Comparison of ENCODE assay signal across 18 cellular contexts in the genomic region with DNA sequence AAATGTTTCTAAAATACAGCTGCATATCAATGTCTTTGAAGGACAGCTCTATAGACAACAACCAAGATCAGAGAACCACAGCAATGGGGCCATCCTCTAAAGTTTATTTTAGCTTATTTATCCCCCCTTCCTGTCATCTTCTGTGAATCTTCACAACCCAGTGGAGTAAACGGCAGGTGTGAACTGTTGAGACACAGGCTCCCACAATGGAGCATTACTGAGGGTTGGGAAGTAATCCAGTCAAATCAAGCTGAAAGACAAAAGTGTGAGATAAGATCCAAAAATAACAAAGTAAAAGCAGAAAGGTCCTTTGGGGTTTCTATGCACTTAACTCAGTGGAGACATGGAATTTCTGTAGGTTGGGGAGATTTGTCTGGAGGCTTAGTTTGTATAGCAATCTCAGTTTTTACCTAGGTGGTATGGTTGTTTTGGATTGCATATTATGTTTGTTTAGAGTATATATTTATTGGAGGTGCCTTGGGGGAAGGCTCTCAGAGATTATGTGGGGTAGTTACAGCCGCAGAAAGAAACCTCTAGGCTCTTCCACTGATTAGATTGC.
"Had no signal": no experiment of that assay in that cellular context is flagged by ENCODE, and none has a peak within 500 bp of the region (broad histone marks: within the 10 kb centered on the region; RNA-seq: fewer than 3 reads in every experiment).

No MANE protein-coding gene starts in this region.

- H3K27me3 ChIP-seq: ascending aorta, heart right ventricle had no signal

- H3K27ac ChIP-seq: ascending aorta, heart right ventricle, thoracic aorta, VCaP had no signal

- H3K9me3 ChIP-seq: ascending aorta, heart right ventricle, thoracic aorta had no signal

- DNase-seq: activated CD4-positive, alpha-beta T cell treated with anti-CD3 and anti-CD28 coated beads, Interleukin-2, amount 10 ng/mL, durations not matched to agents 7 days and 5 days; activated CD4-positive, CD25-positive, alpha-beta regulatory T cell treated with anti-CD3 and anti-CD28 coated beads, Interleukin-2, amount 50 U/mL, for 72 hours; activated CD8-positive, alpha-beta memory T cell treated with anti-CD3 and anti-CD28 coated beads, Interleukin-2, amount 10 ng/mL, durations not matched to agents 7 days and 5 days; activated CD8-positive, alpha-beta T cell treated with anti-CD3 and anti-CD28 coated beads for 36 hours; cerebellar nuclear complex; foreskin fibroblast; heart right ventricle; islet precursor cell; left colon; nephron progenitor cell; posterior cingulate gyrus; stimulated activated CD4-positive, alpha-beta T cell treated with anti-CD3 and anti-CD28 coated beads, Interleukin-4, amount 100 ng/mL, for 1 hour; stimulated activated naive CD4-positive, alpha-beta T cell treated with Interleukin-2 at 50 U/mL for 16 hours; SW 1271; T-helper 2 cell had no signal

- H3K4me1 ChIP-seq: ascending aorta had no signal

- H3K36me3 ChIP-seq: ascending aorta, heart right ventricle, thoracic aorta had no signal

- H3K4me3 ChIP-seq: ascending aorta, heart right ventricle, thoracic aorta had no signal
